ENCODE assay signal across 19 cellular contexts in genomic region chr11:4027746-4028145, GRCh38.
DNase-seq lines count a peak whose midpoint lies in the region; ATAC-seq, FAIRE-seq and TF ChIP-seq lines count a peak whose summit lies in the region.
"Had no signal": no experiment of that assay in that cellular context is flagged by ENCODE, and none has a peak within 500 bp of the region (broad histone marks: within the 10 kb centered on the region; RNA-seq: fewer than 3 reads in every experiment).

No MANE protein-coding gene starts in this region.

- H4K20me1 ChIP-seq in K562 (replicated peaks; ENCODE audit: control insufficient read depth, insufficient read depth, low read length) = no peaks in the 10 kb centered on the region
- H4K20me1 ChIP-seq: BLaER1 had no signal

- CTCF ChIA-PET in K562 (lab: Yijun Ruan, JAX; ENCODE audit: low intra/inter-chr PET ratio) = no interaction called here

- TF ChIP-seq RAD21 in K562 (CRISPR knock-in tag; conservative IDR thresholded peaks at IDR 0.05 in 1 of 2, IDR thresholded peaks at IDR 0.05 in 1 of 2) = no peak

- H3K27ac ChIP-seq in K562 (ENCODE audit: extremely low read depth, low read depth, low read length) (no peak overlapping the region), sigmoid colon (peak overlapping the region in 3 of 4 donors; percentile 74 to 84 (median 78)), body of pancreas (no peak overlapping the region), vagina (no peak overlapping the region), upper lobe of right lung (no peak overlapping the region)
- H3K27ac ChIP-seq: BLaER1, SJSA1 had no signal

- DNase-seq in GM04504 (ENCODE audit: low read depth) (peak; percentile 25), K562 (ENCODE audit: extremely low read depth in 1 of 4, low spot score in 3 of 4) (no peak), memory B cell (ENCODE audit: low spot score in 2 of 2) (no peak), sigmoid colon (no peak), body of pancreas (no peak), vagina (ENCODE audit: extremely low spot score in 2 of 2) (no peak), upper lobe of right lung (no peak)
- DNase-seq: CD8-positive, alpha-beta memory T cell; DMS79; H7; NCI-H1105; NCI-H1694; NCI-H510A treated with DMSO at 0.1 percent for 48 hours had no signal

- H3K9me3 Mint-ChIP-seq in memory B cell = peaks cover 4% of the 10 kb centered on the region

- H3K4me1 Mint-ChIP-seq in memory B cell = peaks cover 3% of the 10 kb centered on the region

- no peak overlapping the region for H2AFZ ChIP-seq in K562 (ENCODE audit: low read depth, low read length)

- H3K27me3 ChIP-seq in K562 (ENCODE audit: control insufficient read depth in 2 of 2, insufficient read depth in 2 of 2, low read length in 2 of 2) (no peaks in the 10 kb centered on the region), sigmoid colon (no peaks in the 10 kb centered on the region), body of pancreas (no peaks in the 10 kb centered on the region), vagina (no peaks in the 10 kb centered on the region), upper lobe of right lung (no peaks in the 10 kb centered on the region)
- H3K27me3 ChIP-seq: BLaER1, SJSA1 had no signal

- peak overlapping the region; percentile 8 for H3K27ac Mint-ChIP-seq in memory B cell

- TF ChIP-seq CTCF in K562 (IDR thresholded peaks at IDR 0.05 in 2 of 3, conservative IDR thresholded peaks at IDR 0.05 in 1 of 3; ENCODE audit: insufficient read depth in 2 of 3, low read depth in 1 of 3, low read length in 3 of 3) (no peak), sigmoid colon (IDR thresholded peaks at IDR 0.05) (no peak), body of pancreas (IDR thresholded peaks at IDR 0.05) (no peak), vagina (IDR thresholded peaks at IDR 0.05) (no peak), upper lobe of right lung (IDR thresholded peaks at IDR 0.05) (no peak)

- TF ChIP-seq POLR2A in K562 (conservative IDR thresholded peaks at IDR 0.05) (no peak), sigmoid colon (IDR thresholded peaks at IDR 0.05) (no peak), body of pancreas (IDR thresholded peaks at IDR 0.05) (no peak), vagina (IDR thresholded peaks at IDR 0.05) (no peak)

- FAIRE-seq in K562 (lab: Jason Lieb, UNC) = no peak
- FAIRE-seq: D721Med, GM12878, GM18507 had no signal

- H3K4me2 ChIP-seq in K562 (ENCODE audit: insufficient read depth, low read length) = no peak overlapping the region
- H3K4me2 ChIP-seq: BLaER1 had no signal

- H3K4me3 Mint-ChIP-seq in memory B cell = no peak overlapping the region
- H3K4me3 Mint-ChIP-seq: CD8-positive, alpha-beta memory T cell had no signal

- H3K27me3 Mint-ChIP-seq in memory B cell = no peaks in the 10 kb centered on the region
- H3K27me3 Mint-ChIP-seq: CD8-positive, alpha-beta memory T cell had no signal

- BruUV-seq in K562 (replicated peaks; lab: Mats Ljungman, UMichigan) = TSS peak; percentile 11

- H3K79me2 ChIP-seq in K562 (ENCODE audit: control insufficient read depth, insufficient read depth, low read length) = no peaks in the 10 kb centered on the region; the same call in 2 of the 3 replicates

- peaks cover 55% of the 10 kb centered on the region for H3K36me3 Mint-ChIP-seq in memory B cell

- TF ChIP-seq EP300 in K562 (IDR thresholded peaks at IDR 0.05; ENCODE audit: low read length) (no peak), sigmoid colon (IDR thresholded peaks at IDR 0.05) (no peak)

- H3K9me1 ChIP-seq in K562 (ENCODE audit: control insufficient read depth, insufficient read depth, low read length) = no peaks in the 10 kb centered on the region

- H3K4me3 ChIP-seq in K562 (no peak overlapping the region), sigmoid colon (no peak overlapping the region), body of pancreas (no peak overlapping the region), vagina (no peak overlapping the region), upper lobe of right lung (no peak overlapping the region)
- H3K4me3 ChIP-seq: BLaER1, GM12878, SJSA1 had no signal

- H3K9me3 ChIP-seq in K562 (replicated peaks; ENCODE audit: control insufficient read depth, insufficient read depth, low read depth, low read length) = no peaks in the 10 kb centered on the region; the same call in 1 of the 2 replicates
- H3K9me3 ChIP-seq in sigmoid colon = no peaks in the 10 kb centered on the region
- no peaks in the 10 kb centered on the region for H3K9me3 ChIP-seq in body of pancreas
- no peaks in the 10 kb centered on the region for H3K9me3 ChIP-seq in vagina
- H3K9me3 ChIP-seq in upper lobe of right lung = no peaks in the 10 kb centered on the region
- H3K9me3 ChIP-seq: SJSA1 had no signal

- intact Hi-C loops in K562 (cut with micrococcal nuclease) (no loop called here), sigmoid colon (cut with DNase I) (no loop called here), body of pancreas (cut with DNase I) (no loop called here), vagina (cut with DNase I) (no loop called here), upper lobe of right lung (cut with DNase I) (no loop called here)

- H3K4me1 ChIP-seq in K562 (replicated peaks in 1 of 2; ENCODE audit: control insufficient read depth in 2 of 2, insufficient read depth in 2 of 2, low read length in 2 of 2) (peaks cover 0 to 3% of the 10 kb centered on the region in 2 experiments; a peak in 1 of 5 replicates), sigmoid colon (peaks cover 0 to 38% (median 35%) of the 10 kb centered on the region in 4 donors), body of pancreas (peaks cover 19% of the 10 kb centered on the region), vagina (peaks cover 29% of the 10 kb centered on the region), upper lobe of right lung (peaks cover 17% of the 10 kb centered on the region)
- H3K4me1 ChIP-seq: BLaER1 had no signal

- POLR2A ChIA-PET in K562 (lab: Yijun Ruan, JAX) = no interaction called here

- ATAC-seq in K562 (no peak), memory B cell (ENCODE audit: low read depth) (no peak), body of pancreas (no peak), GM18858 (IDR thresholded peaks at IDR 0.05; ENCODE audit: unreplicated experiment) (no peak), upper lobe of right lung (no peak)
- ATAC-seq: GM12878 had no signal

- H3K36me3 ChIP-seq in K562 (ENCODE audit: control insufficient read depth, insufficient read depth, low read length) = 0 out of 3 replicates have a peak, but pooled peaks cover 3% of the 10 kb centered on the region
- no peaks in the 10 kb centered on the region for H3K36me3 ChIP-seq in sigmoid colon
- H3K36me3 ChIP-seq in body of pancreas (replicated peaks in 1 of 2; ENCODE audit: insufficient read depth in 1 of 2, low read depth in 2 of 2) = no peaks in the 10 kb centered on the region
- no peaks in the 10 kb centered on the region for H3K36me3 ChIP-seq in vagina
- peaks cover 8% of the 10 kb centered on the region for H3K36me3 ChIP-seq in upper lobe of right lung

- in situ Hi-C loops in K562 (cut with MboI) = no loop called here

- no peak overlapping the region for H3K9ac ChIP-seq in K562 (ENCODE audit: insufficient read depth in 1 of 2, low read depth in 2 of 2, low read length in 2 of 2)
- H3K9ac ChIP-seq: BLaER1 had no signal

- WGBS in K562 (ENCODE audit: insufficient coverage, low coverage, missing lambda C conversion rate) = 50% methylated on average over 1 of the region's 1 CpG
- WGBS in sigmoid colon, 2 donors = 64 to 84% methylated on average over 1 of the region's 1 CpG
- 80 to 85% methylated on average over 1 of the region's 1 CpG for WGBS in body of pancreas, 2 donors

TF ChIP-seq in K562, 482 proteins besides CTCF, POLR2A, EP300 and RAD21:
- TF ChIP-seq CTCFL (IDR thresholded peaks at IDR 0.05; ENCODE audit: borderline replicate concordance, insufficient read depth, low read depth, low read length, poor library complexity, severe bottlenecking) (no peak), BCOR (IDR thresholded peaks at IDR 0.05) (no peak), ZNF124 (CRISPR knock-in tag; IDR thresholded peaks at IDR 0.05) (no peak), HBP1 (CRISPR knock-in tag; IDR thresholded peaks at IDR 0.05) (no peak), KLF1 (tag; IDR thresholded peaks at IDR 0.05) (no peak), NFXL1 (CRISPR knock-in tag; IDR thresholded peaks at IDR 0.05) (no peak)
TF ChIP-seq in K562: peak in this region for 0.

Comparison
In these comparisons a context has a peak if more than half of its experiments do, and no peak if none do; other contexts are left out.
1. H3K27ac ChIP-seq: peak in sigmoid colon (3 of 4); none in K562 (single experiment), body of pancreas (0 of 4), vagina (single experiment) and upper lobe of right lung (single experiment).